20 cellular contexts compared by ENCODE assay signal in genomic region chr13:86142080-86142479, GRCh38.
DNase-seq lines count a peak whose midpoint lies in the region; ATAC-seq, FAIRE-seq and TF ChIP-seq lines count a peak whose summit lies in the region.
"Had no signal": no experiment of that assay in that cellular context is flagged by ENCODE, and none has a peak within 500 bp of the region (broad histone marks: within the 10 kb centered on the region; RNA-seq: fewer than 3 reads in every experiment).

No MANE protein-coding gene starts in this region.

- H3K4me2 ChIP-seq in HepG2 (ENCODE audit: low read depth, low read length) (no peak overlapping the region), Karpas-422 (ENCODE audit: low read depth, low read length, poor library complexity, severe bottlenecking) (no peak overlapping the region)

- H3K36me3 ChIP-seq in HepG2 (replicated peaks in 1 of 2; ENCODE audit: control insufficient read depth in 1 of 2, insufficient read depth in 2 of 2, low read length in 2 of 2): no peaks in the 10 kb centered on the region
- no peaks in the 10 kb centered on the region for H3K36me3 ChIP-seq in right lobe of liver
- H3K36me3 ChIP-seq in Karpas-422 (ENCODE audit: insufficient read depth, low read length): no peaks in the 10 kb centered on the region
- no peaks in the 10 kb centered on the region for H3K36me3 ChIP-seq in kidney (ENCODE audit: control insufficient read depth in 1 of 2, insufficient read depth in 2 of 2, low read length in 2 of 2)
- H3K36me3 ChIP-seq in stomach: no peaks in the 10 kb centered on the region

- DNase-seq in HepG2 (ENCODE audit: low spot score) (no peak), right lobe of liver (no peak), Karpas-422 (no peak), kidney (no peak), COR-L47 (lab: John Stamatoyannopoulos, UW) (no peak), stomach (no peak), SHP77 (lab: John Stamatoyannopoulos, UW) (no peak)
- DNase-seq: C1 segment of cervical spinal cord; Caco-2; CD4-positive, alpha-beta memory T cell; DMS153; DND-41; GDM1; GM23248; H7; HCEC 1CT had no signal

- no peak overlapping the region for H3K9ac ChIP-seq in HepG2 (ENCODE audit: insufficient read depth, low read depth, low read length)
- no peak overlapping the region for H3K9ac ChIP-seq in Karpas-422 (ENCODE audit: low read length)
- H3K9ac ChIP-seq in kidney (ENCODE audit: low read length in 2 of 2): no peak overlapping the region
- H3K9ac ChIP-seq: GM23248 had no signal

- TF ChIP-seq CTCF in HepG2 (CRISPR knock-in tag; IDR thresholded peaks at IDR 0.05) (no peak), right lobe of liver (IDR thresholded peaks at IDR 0.05) (no peak), kidney (IDR thresholded peaks at IDR 0.05; ENCODE audit: borderline replicate concordance, extremely low read depth, insufficient read depth) (no peak), stomach (IDR thresholded peaks at IDR 0.05) (no peak)

- POLR2A ChIA-PET in HepG2 (lab: Yijun Ruan, JAX): no interaction called here

- no peak for TF ChIP-seq POLR2A in HepG2 (IDR thresholded peaks at IDR 0.05; ENCODE audit: insufficient read depth in 1 of 2, low read depth in 2 of 2, low read length in 2 of 2)
- no peak for TF ChIP-seq POLR2A in right lobe of liver (IDR thresholded peaks at IDR 0.05)
- TF ChIP-seq POLR2A in stomach (IDR thresholded peaks at IDR 0.05): no peak

- CTCF ChIA-PET in HepG2 (lab: Yijun Ruan, JAX; ENCODE audit: low intra/inter-chr PET ratio, low total read pairs): no interaction called here

- H3K27ac ChIP-seq in HepG2 (ENCODE audit: extremely low read length, insufficient read depth, low read length) (no peak overlapping the region), right lobe of liver (no peak overlapping the region), Karpas-422 (ENCODE audit: low read length) (no peak overlapping the region), kidney (ENCODE audit: low read depth in 2 of 2, low read length in 2 of 2) (no peak overlapping the region), stomach (no peak overlapping the region)
- H3K27ac ChIP-seq: 22Rv1, GM23248 had no signal

- H3K27me3 ChIP-seq in HepG2 (ENCODE audit: control insufficient read depth in 1 of 2, insufficient read depth in 2 of 2, low read length in 2 of 2) (no peaks in the 10 kb centered on the region), right lobe of liver (no peaks in the 10 kb centered on the region), Karpas-422 (ENCODE audit: low read length) (no peaks in the 10 kb centered on the region), stomach (no peaks in the 10 kb centered on the region)

- H4K20me1 ChIP-seq in HepG2 (ENCODE audit: insufficient read depth, low read length): no peaks in the 10 kb centered on the region
- no peaks in the 10 kb centered on the region for H4K20me1 ChIP-seq in Karpas-422 (ENCODE audit: insufficient read depth, low read depth, low read length)

- in situ Hi-C loops in HepG2 (cut with HindIII; ENCODE audit: extremely low pct_ligation_motif_present, low pct_unique_long_range_greater_than_20kb): no loop called here

- H3K9me2 ChIP-seq in Karpas-422 (replicated peaks; ENCODE audit: insufficient read depth, low read length): no peaks in the 10 kb centered on the region

- TF ChIP-seq EP300 in HepG2 (IDR thresholded peaks at IDR 0.05; ENCODE audit: low read depth in 2 of 2, low read length in 2 of 2): no peak
- TF ChIP-seq EP300 in HepG2 (CRISPR knock-in tag; IDR thresholded peaks at IDR 0.05; ENCODE audit: borderline replicate concordance): no peak
- no peak for TF ChIP-seq EP300 in stomach (IDR thresholded peaks at IDR 0.05)

- H3K4me1 ChIP-seq in HepG2 (ENCODE audit: insufficient read depth, low read length) (no peaks in the 10 kb centered on the region), right lobe of liver (no peaks in the 10 kb centered on the region), Karpas-422 (ENCODE audit: low read length) (no peaks in the 10 kb centered on the region), kidney (ENCODE audit: control insufficient read depth in 1 of 2, insufficient read depth in 1 of 2, low read depth in 1 of 2, low read length in 2 of 2) (no peaks in the 10 kb centered on the region), stomach (no peaks in the 10 kb centered on the region)
- H3K4me1 ChIP-seq: Caco-2 had no signal

- H3K9me3 ChIP-seq in HepG2 (ENCODE audit: low read length): no peaks in the 10 kb centered on the region
- no peaks in the 10 kb centered on the region for H3K9me3 ChIP-seq in right lobe of liver
- no peaks in the 10 kb centered on the region; the same call in 1 of the 2 replicates for H3K9me3 ChIP-seq in Karpas-422 (ENCODE audit: low read length)
- H3K9me3 ChIP-seq in kidney (ENCODE audit: control insufficient read depth in 1 of 2, low read length in 2 of 2): no peaks in the 10 kb centered on the region
- H3K9me3 ChIP-seq in stomach: peaks cover 0 to 10% (median 0%) of the 10 kb centered on the region in 4 donors
- H3K9me3 ChIP-seq: Caco-2 had no signal

- no TSS peak for BruUV-seq in HepG2 (replicated peaks; lab: Mats Ljungman, UMichigan)

- H3K4me3 ChIP-seq in HepG2 (replicated peaks in 1 of 3; ENCODE audit: insufficient read depth in 1 of 3, low read depth in 2 of 3, low read length in 3 of 3) (no peak overlapping the region), right lobe of liver (no peak overlapping the region), Karpas-422 (ENCODE audit: low read length) (no peak overlapping the region), kidney (ENCODE audit: low read length in 2 of 2) (no peak overlapping the region), stomach (no peak overlapping the region)
- H3K4me3 ChIP-seq: GM12878, GM23248 had no signal

- no peak for FAIRE-seq in HepG2 (lab: Jason Lieb, UNC)
- peak; percentile 3 for FAIRE-seq in kidney (lab: Jason Lieb, UNC)
- FAIRE-seq: GM12878, GM19239, H1 had no signal

- 8% methylated on average over 4 of the region's 4 CpGs for WGBS in HepG2 (ENCODE audit: low lambda C conversion rate)
- WGBS in right lobe of liver (ENCODE audit: insufficient coverage, low coverage, low lambda C conversion rate, missing lambda C conversion rate): 51% methylated on average over 4 of the region's 4 CpGs
- WGBS in stomach, 5 donors: 78 to 87% (median 84%) methylated on average over 4 of the region's 4 CpGs

- ATAC-seq in HepG2: no peak
- no peak for ATAC-seq in right lobe of liver
- ATAC-seq: GM12878 had no signal

- H3K79me2 ChIP-seq in HepG2 (ENCODE audit: insufficient read depth, low read length) (no peaks in the 10 kb centered on the region), Karpas-422 (ENCODE audit: low read length) (no peaks in the 10 kb centered on the region)

- TF ChIP-seq RAD21 in HepG2 (CRISPR knock-in tag; IDR thresholded peaks at IDR 0.05): no peak

- intact Hi-C loops in HepG2 (cut with micrococcal nuclease; ENCODE audit: unreplicated experiment): no loop called here
- intact Hi-C loops in right lobe of liver (cut with DNase I): no loop called here
- intact Hi-C loops in kidney (cut with DNase I): no loop called here
- intact Hi-C loops in stomach (cut with DNase I; ENCODE audit: low total_unique reads): no loop called here

- H2AFZ ChIP-seq in HepG2 (ENCODE audit: low read length): no peak overlapping the region
- peak overlapping the region; percentile 72; the same call in 1 of the 2 replicates for H2AFZ ChIP-seq in Karpas-422 (ENCODE audit: low read length)
- H2AFZ ChIP-seq: GM23248 had no signal

TF ChIP-seq in HepG2, 621 proteins besides CTCF, POLR2A, EP300 and RAD21:
- no peak for TF ChIP-seq SP5 (CRISPR knock-in tag; IDR thresholded peaks at IDR 0.05; ENCODE audit: borderline replicate concordance, low read depth)
- peak; percentile 83 for TF ChIP-seq MAFF (IDR thresholded peaks at IDR 0.05; ENCODE audit: low read depth, low read length)
- TF ChIP-seq MAFK (conservative IDR thresholded peaks at IDR 0.05 in 1 of 2, IDR thresholded peaks at IDR 0.05 in 1 of 2; ENCODE audit: low read length in 2 of 2): peak; percentile 64 to 76
